ENCODE assay signal across 23 cellular contexts in the genomic region with DNA sequence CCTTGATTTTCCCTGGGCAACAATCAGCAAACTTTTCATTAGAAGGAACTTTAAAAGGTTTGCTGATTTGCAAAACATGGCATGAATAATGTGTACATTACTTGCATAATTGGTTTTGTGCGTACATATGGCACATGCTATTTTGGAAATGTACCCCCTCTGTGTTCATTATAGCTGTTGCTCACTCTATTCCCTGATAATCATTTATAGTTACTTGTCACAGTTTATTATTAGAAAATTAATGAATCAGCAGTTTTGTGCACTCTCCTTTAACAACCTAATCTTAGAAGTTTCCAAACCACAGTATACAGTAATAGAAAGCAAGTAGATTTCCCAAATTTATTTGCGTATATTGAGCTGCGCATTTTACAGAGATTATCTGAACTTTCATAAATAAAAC.
"Had no signal": no experiment of that assay in that cellular context is flagged by ENCODE, and none has a peak within 500 bp of the region (broad histone marks: within the 10 kb centered on the region; RNA-seq: fewer than 3 reads in every experiment).

No MANE protein-coding gene starts in this region.

- H3K9me3 ChIP-seq: lower lobe of right lung, ovary, sigmoid colon, tibial nerve, vagina had no signal

- H3K27ac ChIP-seq: lower lobe of right lung, ovary, sigmoid colon, tibial nerve, vagina had no signal

- H3K4me3 ChIP-seq: lower lobe of right lung, ovary, sigmoid colon, smooth muscle cell, tibial nerve, vagina had no signal

- H3K36me3 ChIP-seq: lower lobe of right lung, ovary, sigmoid colon, tibial nerve, vagina had no signal

- H3K4me1 ChIP-seq: lower lobe of right lung, sigmoid colon, tibial nerve, vagina had no signal

- DNase-seq: hypothalamus; immature natural killer cell; islet precursor cell; lower lobe of right lung; mammary epithelial cell; mesenchymal stem cell; naive thymus-derived CD4-positive, alpha-beta T cell; ovary; retina; right cardiac atrium; sigmoid colon; stimulated activated CD4-positive, alpha-beta T cell treated with anti-CD3 and anti-CD28 coated beads, Interleukin-1b, Interleukin-23, amount 100 ng/mL, for 48 hours; stimulated activated CD4-positive, alpha-beta T cell treated with anti-CD3 and anti-CD28 coated beads, Interleukin-2, amount 100 ng/mL, for 48 hours; stimulated activated CD4-positive, alpha-beta T cell treated with anti-CD3 and anti-CD28 coated beads, Interleukin-4, amount 100 ng/mL, for 4 hours; stimulated activated CD8-positive, alpha-beta memory T cell treated with anti-CD3 and anti-CD28 coated beads, Interleukin-4, amount 100 ng/mL, for 48 hours; stimulated activated naive CD4-positive, alpha-beta T cell treated with Interleukin-2 at 50 U/mL for 16 hours; stimulated activated naive CD8-positive, alpha-beta T cell treated with anti-CD3 and anti-CD28 coated beads, Interleukin-15, amount 100 ng/mL, for 72 hours; substantia nigra had no signal

- ATAC-seq: lower lobe of right lung; naive thymus-derived CD4-positive, alpha-beta T cell; natural killer cell treated with Interleukin-12 subunit alpha and Interleukin-12 subunit beta and Interleukin-15 and Interleukin-18, amount 100 ng/mL, for 72 hours; right cardiac atrium; stimulated activated memory B cell treated with anti-CD40 and anti-IgM and Interleukin-4, amounts not matched to agents 10 μg/mL and 1 μg/mL and 100 μg/mL, for 72 hours; stimulated activated naive CD8-positive, alpha-beta T cell treated with anti-CD3 and anti-CD28 coated beads, Interleukin-15, amount 100 ng/mL, for 72 hours had no signal

- H3K4me2 ChIP-seq: smooth muscle cell had no signal

- H3K27me3 ChIP-seq: ovary, sigmoid colon, tibial nerve, vagina had no signal
